ENCODE assay signal across 1 cellular context in genomic region chr2:675051-675450, GRCh38.
TF ChIP-seq lines count a peak whose summit lies in the region.

No MANE protein-coding gene starts in this region.

TF ChIP-seq in GM12878, 131 proteins besides CTCF, POLR2A, EP300 and RAD21 (continued from another document):
- TF ChIP-seq ZNF592 (IDR thresholded peaks at IDR 0.05), result no peak
- TF ChIP-seq DPF2 (IDR thresholded peaks at IDR 0.05), result no peak
- no peak for TF ChIP-seq JUND (IDR thresholded peaks at IDR 0.05; ENCODE audit: low read depth, low read length)
- no peak for TF ChIP-seq ELK1 (IDR thresholded peaks at IDR 0.05; ENCODE audit: low read depth, low read length)
- no peak for TF ChIP-seq CEBPB (IDR thresholded peaks at IDR 0.05; ENCODE audit: borderline replicate concordance in 1 of 2, low read depth in 2 of 2, low read length in 2 of 2)
- TF ChIP-seq FOXK2 (IDR thresholded peaks at IDR 0.05), result no peak
- TF ChIP-seq PML (IDR thresholded peaks at IDR 0.05; ENCODE audit: low read length), result no peak
- TF ChIP-seq ATF2 (IDR thresholded peaks at IDR 0.05; ENCODE audit: low read length), result no peak
- no peak for TF ChIP-seq USF1 (IDR thresholded peaks at IDR 0.05; ENCODE audit: borderline replicate concordance, extremely low read length, insufficient read depth, low read depth, low read length)
- no peak for TF ChIP-seq CBX3 (IDR thresholded peaks at IDR 0.05; ENCODE audit: borderline replicate concordance, low read depth)
